26 cellular contexts compared by ENCODE assay signal in genomic region chr6:164409309-164410009, GRCh38.
DNase-seq lines count a peak whose midpoint lies in the region; ATAC-seq, FAIRE-seq and TF ChIP-seq lines count a peak whose summit lies in the region.
"Had no signal": no experiment of that assay in that cellular context is flagged by ENCODE, and none has a peak within 500 bp of the region (broad histone marks: within the 10 kb centered on the region; RNA-seq: fewer than 3 reads in every experiment).

No MANE protein-coding gene starts in this region.

- H3K27ac ChIP-seq in A549: no peak overlapping the region
- H3K27ac ChIP-seq in left lung: no peak overlapping the region
- H3K27ac ChIP-seq: 22Rv1, C4-2B, SK-N-MC had no signal

- H3K27me3 ChIP-seq in bronchial epithelial cell (ENCODE audit: control insufficient read depth, insufficient read depth, low read length): no peaks in the 10 kb centered on the region
- H3K27me3 ChIP-seq in left lung: no peaks in the 10 kb centered on the region

- H3K4me3 ChIP-seq in A549: no peak overlapping the region
- H3K4me3 ChIP-seq in bronchial epithelial cell (ENCODE audit: low read depth, low read length): no peak overlapping the region
- no peak overlapping the region for H3K4me3 ChIP-seq in left lung
- H3K4me3 ChIP-seq: GM23338, SK-N-MC had no signal

- intact Hi-C loops in left lung (cut with DNase I): no loop called here

- POLR2A ChIA-PET in A549 (lab: Yijun Ruan, JAX): no interaction called here

- in situ Hi-C loops in GM13977 (cut with MboI; ENCODE audit: low pct_unique_long_range_greater_than_20kb, low sequenced_read_pairs, unreplicated experiment): no loop called here

- TF ChIP-seq EP300 in A549 (IDR thresholded peaks at IDR 0.05): no peak

- H3K4me2 ChIP-seq in A549: no peak overlapping the region
- H3K4me2 ChIP-seq: GM23338 had no signal

- no peak for TF ChIP-seq CTCF in A549 (IDR thresholded peaks at IDR 0.05)
- TF ChIP-seq CTCF in bronchial epithelial cell (IDR thresholded peaks at IDR 0.05; ENCODE audit: insufficient read depth, low read length, severe bottlenecking): no peak
- TF ChIP-seq CTCF in left lung (IDR thresholded peaks at IDR 0.05): no peak
- TF ChIP-seq CTCF in GM13977 (IDR thresholded peaks at IDR 0.05; ENCODE audit: extremely low read depth, insufficient read depth, missing control alignments): no peak

- 7% methylated on average over 7 of the region's 8 CpGs for WGBS in A549 (ENCODE audit: missing lambda C conversion rate)

- CTCF ChIA-PET in A549 (lab: Yijun Ruan, JAX): interaction anchor here (0.7 kb wide), 1 partner anchor 352 kb away, joined by 3 read pairs; no protein-coding TSS in a partner anchor

- H3K9me3 ChIP-seq in A549 (no peaks in the 10 kb centered on the region), left lung (no peaks in the 10 kb centered on the region)

- H3K36me3 ChIP-seq in bronchial epithelial cell (ENCODE audit: control insufficient read depth, insufficient read depth, low read length): no peaks in the 10 kb centered on the region
- no peaks in the 10 kb centered on the region for H3K36me3 ChIP-seq in left lung

- ATAC-seq in A549 (no peak), left lung (peak; percentile 76), HG03045 (IDR thresholded peaks at IDR 0.05; ENCODE audit: unreplicated experiment) (no peak)
- ATAC-seq: GM23338 had no signal

- H3K4me1 ChIP-seq in A549: no peaks in the 10 kb centered on the region
- no peaks in the 10 kb centered on the region for H3K4me1 ChIP-seq in left lung

- TF ChIP-seq POLR2A in A549 (IDR thresholded peaks at IDR 0.05; ENCODE audit: low read length): no peak

- no peak for FAIRE-seq in A549 (lab: Jason Lieb, UNC)
- FAIRE-seq in bronchial epithelial cell (lab: Jason Lieb, UNC): peak; percentile 43
- FAIRE-seq: G401.6, GM12892, GM18507 had no signal

- TF ChIP-seq RAD21 in A549 (conservative IDR thresholded peaks at IDR 0.05 in 1 of 2, IDR thresholded peaks at IDR 0.05 in 1 of 2): no peak

- DNase-seq in NCI-H748 (lab: John Stamatoyannopoulos, UW; ENCODE audit: unreplicated experiment) (peak; percentile 26), NCI-H748 treated with DMSO at 0.1 percent for 48 hours (lab: John Stamatoyannopoulos, UW) (no peak), A549 (ENCODE audit: low read depth in 1 of 2, low spot score in 1 of 2) (no peak), bronchial epithelial cell (ENCODE audit: low read depth) (no peak), left lung (no peak), GM13977 (ENCODE audit: low spot score) (no peak), DMS53 (lab: John Stamatoyannopoulos, UW) (no peak)
- DNase-seq: AML-193; Calu3; CD8-positive, alpha-beta memory T cell; DMS153; HCEC 1CT; MV-4-11; NCI-H1105 treated with DMSO at 0.1 percent for 48 hours; NCI-H1694; NCI-H2081; NCI-H69; SHP77 treated with DMSO at 0.1 percent for 48 hours had no signal

TF ChIP-seq in A549, 52 proteins besides CTCF, POLR2A, EP300 and RAD21:
- TF ChIP-seq MAFK (IDR thresholded peaks at IDR 0.05; ENCODE audit: partially characterized antibody): peak; percentile 72
- no peak for TF ChIP-seq FOXS1 (CRISPR knock-in tag; IDR thresholded peaks at IDR 0.05)
- TF ChIP-seq ZFP36 (IDR thresholded peaks at IDR 0.05; ENCODE audit: borderline replicate concordance, partially characterized antibody): no peak
- TF ChIP-seq JUNB (IDR thresholded peaks at IDR 0.05): no peak
